20 cellular contexts compared by ENCODE assay signal in genomic region chr2:5530022-5530696, GRCh38.
"Had no signal": no experiment of that assay in that cellular context is flagged by ENCODE, and none has a peak within 500 bp of the region (broad histone marks: within the 10 kb centered on the region; RNA-seq: fewer than 3 reads in every experiment).

No MANE protein-coding gene starts in this region.

- DNase-seq: activated CD4-positive, alpha-beta T cell treated with anti-CD3 and anti-CD28 coated beads, Interleukin-2, amount 10 ng/mL, durations not matched to agents 24 days and 14 days; activated CD8-positive, alpha-beta memory T cell treated with anti-CD3 and anti-CD28 coated beads, Interleukin-2, amount 10 ng/mL, durations not matched to agents 7 days and 5 days; activated CD8-positive, alpha-beta T cell treated with anti-CD3 and anti-CD28 coated beads for 36 hours; activated gamma-delta T cell; activated T-cell treated with anti-CD3 and anti-CD28 coated beads for 4 hours; anterior cingulate cortex; body of pancreas; effector CD4-positive, alpha-beta T cell; erythroblast; foreskin keratinocyte; kidney glomerular epithelial cell; left lung; naive thymus-derived CD8-positive, alpha-beta T cell; psoas muscle; stimulated activated CD4-positive, alpha-beta T cell treated with anti-CD3 and anti-CD28 coated beads, Interleukin-4, amount 100 ng/mL, for 24 hours; stimulated activated naive CD4-positive, alpha-beta T cell treated with Interleukin-2 at 50 U/mL for 16 hours; upper lobe of right lung had no signal

- H3K9me3 Mint-ChIP-seq: activated CD4-positive, alpha-beta T cell treated with anti-CD3 and anti-CD28 coated beads, Interleukin-2, amount 10 ng/mL, durations not matched to agents 24 days and 14 days; activated naive CD4-positive, alpha-beta T cell treated with anti-CD3 and anti-CD28 coated beads, Interleukin-2, amount 50 U/mL, for 24 hours had no signal

- ATAC-seq: activated CD4-positive, CD25-positive, alpha-beta regulatory T cell treated with anti-CD3 and anti-CD28 coated beads, Interleukin-2, amount 50 U/mL, for 24 hours; activated CD8-positive, alpha-beta memory T cell treated with anti-CD3 and anti-CD28 coated beads, Interleukin-2, amount 10 ng/mL, durations not matched to agents 7 days and 5 days; activated CD8-positive, alpha-beta T cell treated with anti-CD3 and anti-CD28 coated beads for 36 hours; body of pancreas; foreskin keratinocyte; left lung; naive thymus-derived CD8-positive, alpha-beta T cell; psoas muscle; upper lobe of right lung had no signal

- H3K4me1 Mint-ChIP-seq: activated CD4-positive, alpha-beta T cell treated with anti-CD3 and anti-CD28 coated beads, Interleukin-2, amount 10 ng/mL, durations not matched to agents 24 days and 14 days; activated CD8-positive, alpha-beta memory T cell treated with anti-CD3 and anti-CD28 coated beads, Interleukin-2, amount 10 ng/mL, durations not matched to agents 7 days and 5 days; activated naive CD4-positive, alpha-beta T cell treated with anti-CD3 and anti-CD28 coated beads, Interleukin-2, amount 50 U/mL, for 24 hours; naive thymus-derived CD8-positive, alpha-beta T cell had no signal

- H3K27ac Mint-ChIP-seq: activated CD4-positive, alpha-beta T cell treated with anti-CD3 and anti-CD28 coated beads, Interleukin-2, amount 10 ng/mL, durations not matched to agents 24 days and 14 days; activated CD8-positive, alpha-beta memory T cell treated with anti-CD3 and anti-CD28 coated beads, Interleukin-2, amount 10 ng/mL, durations not matched to agents 7 days and 5 days; activated CD8-positive, alpha-beta T cell treated with anti-CD3 and anti-CD28 coated beads for 36 hours; activated naive CD4-positive, alpha-beta T cell treated with anti-CD3 and anti-CD28 coated beads, Interleukin-2, amount 50 U/mL, for 24 hours; dendritic cell treated with granulocyte-macrophage colony-stimulating factor and Interleukin-4, amounts not matched to agents 40 ng/mL and 50 ng/mL, for 4 days; naive thymus-derived CD8-positive, alpha-beta T cell had no signal

- H3K4me3 Mint-ChIP-seq: activated CD4-positive, alpha-beta T cell treated with anti-CD3 and anti-CD28 coated beads, Interleukin-2, amount 10 ng/mL, durations not matched to agents 24 days and 14 days; activated CD8-positive, alpha-beta memory T cell treated with anti-CD3 and anti-CD28 coated beads, Interleukin-2, amount 10 ng/mL, durations not matched to agents 7 days and 5 days; activated CD8-positive, alpha-beta T cell treated with anti-CD3 and anti-CD28 coated beads for 36 hours; activated naive CD4-positive, alpha-beta T cell treated with anti-CD3 and anti-CD28 coated beads, Interleukin-2, amount 50 U/mL, for 24 hours; dendritic cell treated with granulocyte-macrophage colony-stimulating factor and Interleukin-4, amounts not matched to agents 40 ng/mL and 50 ng/mL, for 4 days; naive thymus-derived CD8-positive, alpha-beta T cell had no signal

- H3K36me3 Mint-ChIP-seq: activated CD8-positive, alpha-beta memory T cell treated with anti-CD3 and anti-CD28 coated beads, Interleukin-2, amount 10 ng/mL, durations not matched to agents 7 days and 5 days; activated naive CD4-positive, alpha-beta T cell treated with anti-CD3 and anti-CD28 coated beads, Interleukin-2, amount 50 U/mL, for 24 hours; naive thymus-derived CD8-positive, alpha-beta T cell had no signal

- H3K27me3 Mint-ChIP-seq: activated CD4-positive, alpha-beta T cell treated with anti-CD3 and anti-CD28 coated beads, Interleukin-2, amount 10 ng/mL, durations not matched to agents 24 days and 14 days; activated CD8-positive, alpha-beta memory T cell treated with anti-CD3 and anti-CD28 coated beads, Interleukin-2, amount 10 ng/mL, durations not matched to agents 7 days and 5 days; activated CD8-positive, alpha-beta T cell treated with anti-CD3 and anti-CD28 coated beads for 36 hours; activated naive CD4-positive, alpha-beta T cell treated with anti-CD3 and anti-CD28 coated beads, Interleukin-2, amount 50 U/mL, for 24 hours; dendritic cell treated with granulocyte-macrophage colony-stimulating factor and Interleukin-4, amounts not matched to agents 40 ng/mL and 50 ng/mL, for 4 days had no signal
